2 cellular contexts compared by ENCODE assay signal in the genomic region with DNA sequence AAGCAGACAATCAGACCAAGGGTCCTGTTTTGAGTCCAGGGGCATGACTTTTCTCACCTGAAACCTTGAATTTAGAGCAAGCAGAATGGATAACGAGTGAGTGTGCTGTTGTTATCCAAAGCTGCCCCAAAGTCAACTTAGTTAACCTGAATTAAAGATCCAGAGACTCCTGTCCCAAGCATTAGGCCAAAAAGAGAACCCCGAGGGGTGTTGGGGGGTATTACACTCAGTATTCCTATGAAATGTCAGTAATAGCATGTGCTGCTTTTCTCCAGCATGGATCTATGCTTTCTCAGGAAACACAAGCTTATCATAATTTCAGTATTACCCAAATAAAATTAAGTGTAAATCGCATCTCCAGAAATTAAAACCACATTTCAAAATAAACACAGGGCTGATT.
TF ChIP-seq lines count a peak whose summit lies in the region.

No MANE protein-coding gene starts in this region.

TF ChIP-seq in A549, 52 proteins besides CTCF, POLR2A, EP300 and RAD21:
- TF ChIP-seq CEBPB (IDR thresholded peaks at IDR 0.05) (no peak), EHMT2 (IDR thresholded peaks at IDR 0.05; ENCODE audit: low read depth) (no peak), ESRRA (IDR thresholded peaks at IDR 0.05; ENCODE audit: borderline replicate concordance, low read length) (no peak), HEYL (CRISPR knock-in tag; IDR thresholded peaks at IDR 0.05) (no peak), KDM5A (IDR thresholded peaks at IDR 0.05) (no peak), HOXA7 (CRISPR knock-in tag; IDR thresholded peaks at IDR 0.05) (no peak), NFE2L2 (conservative IDR thresholded peaks at IDR 0.05; ENCODE audit: low read length) (no peak), FOSL2 (IDR thresholded peaks at IDR 0.05) (no peak), FOSL2 (CRISPR knock-in tag; IDR thresholded peaks at IDR 0.05) (no peak), ZC3H11A (IDR thresholded peaks at IDR 0.05) (no peak), EHF (CRISPR knock-in tag; IDR thresholded peaks at IDR 0.05) (no peak), RFX5 (IDR thresholded peaks at IDR 0.05) (no peak)
- TF ChIP-seq, protein P1, sequence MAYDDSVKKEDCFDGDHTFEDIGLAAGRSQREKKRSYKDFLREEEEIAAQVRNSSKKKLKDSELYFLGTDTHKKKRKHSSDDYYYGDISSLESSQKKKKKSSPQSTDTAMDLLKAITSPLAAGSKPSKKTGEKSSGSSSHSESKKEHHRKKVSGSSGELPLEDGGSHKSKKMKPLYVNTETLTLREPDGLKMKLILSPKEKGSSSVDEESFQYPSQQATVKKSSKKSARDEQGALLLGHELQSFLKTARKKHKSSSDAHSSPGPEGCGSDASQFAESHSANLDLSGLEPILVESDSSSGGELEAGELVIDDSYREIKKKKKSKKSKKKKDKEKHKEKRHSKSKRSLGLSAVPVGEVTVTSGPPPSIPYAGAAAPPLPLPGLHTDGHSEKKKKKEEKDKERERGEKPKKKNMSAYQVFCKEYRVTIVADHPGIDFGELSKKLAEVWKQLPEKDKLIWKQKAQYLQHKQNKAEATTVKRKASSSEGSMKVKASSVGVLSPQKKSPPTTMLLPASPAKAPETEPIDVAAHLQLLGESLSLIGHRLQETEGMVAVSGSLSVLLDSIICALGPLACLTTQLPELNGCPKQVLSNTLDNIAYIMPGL (CRISPR knock-in tag; IDR thresholded peaks at IDR 0.05; ENCODE audit: borderline replicate concordance), result no peak
- TF ChIP-seq, protein P2, sequence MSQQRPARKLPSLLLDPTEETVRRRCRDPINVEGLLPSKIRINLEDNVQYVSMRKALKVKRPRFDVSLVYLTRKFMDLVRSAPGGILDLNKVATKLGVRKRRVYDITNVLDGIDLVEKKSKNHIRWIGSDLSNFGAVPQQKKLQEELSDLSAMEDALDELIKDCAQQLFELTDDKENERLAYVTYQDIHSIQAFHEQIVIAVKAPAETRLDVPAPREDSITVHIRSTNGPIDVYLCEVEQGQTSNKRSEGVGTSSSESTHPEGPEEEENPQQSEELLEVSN (IDR thresholded peaks at IDR 0.05; ENCODE audit: borderline replicate concordance, low read depth), result no peak

TF ChIP-seq in PFSK-1, 5 proteins besides CTCF, POLR2A, EP300 and RAD21:
- TF ChIP-seq POLR2AphosphoS5 (IDR thresholded peaks at IDR 0.05; ENCODE audit: low read depth, low read length), result 0 out of 2 replicates have a peak, but pooled peaks have one; percentile 40
- no peak for TF ChIP-seq FOXP2 (optimal IDR thresholded peaks at IDR 0.05; ENCODE audit: borderline replicate concordance, extremely low read depth, extremely low read length, insufficient read depth)
- TF ChIP-seq SIN3A (IDR thresholded peaks at IDR 0.05; ENCODE audit: borderline replicate concordance, insufficient read depth, low read length), result no peak
- no peak for TF ChIP-seq TAF1 (IDR thresholded peaks at IDR 0.05; ENCODE audit: borderline replicate concordance, insufficient read depth, low read length)
- TF ChIP-seq, protein P3, sequence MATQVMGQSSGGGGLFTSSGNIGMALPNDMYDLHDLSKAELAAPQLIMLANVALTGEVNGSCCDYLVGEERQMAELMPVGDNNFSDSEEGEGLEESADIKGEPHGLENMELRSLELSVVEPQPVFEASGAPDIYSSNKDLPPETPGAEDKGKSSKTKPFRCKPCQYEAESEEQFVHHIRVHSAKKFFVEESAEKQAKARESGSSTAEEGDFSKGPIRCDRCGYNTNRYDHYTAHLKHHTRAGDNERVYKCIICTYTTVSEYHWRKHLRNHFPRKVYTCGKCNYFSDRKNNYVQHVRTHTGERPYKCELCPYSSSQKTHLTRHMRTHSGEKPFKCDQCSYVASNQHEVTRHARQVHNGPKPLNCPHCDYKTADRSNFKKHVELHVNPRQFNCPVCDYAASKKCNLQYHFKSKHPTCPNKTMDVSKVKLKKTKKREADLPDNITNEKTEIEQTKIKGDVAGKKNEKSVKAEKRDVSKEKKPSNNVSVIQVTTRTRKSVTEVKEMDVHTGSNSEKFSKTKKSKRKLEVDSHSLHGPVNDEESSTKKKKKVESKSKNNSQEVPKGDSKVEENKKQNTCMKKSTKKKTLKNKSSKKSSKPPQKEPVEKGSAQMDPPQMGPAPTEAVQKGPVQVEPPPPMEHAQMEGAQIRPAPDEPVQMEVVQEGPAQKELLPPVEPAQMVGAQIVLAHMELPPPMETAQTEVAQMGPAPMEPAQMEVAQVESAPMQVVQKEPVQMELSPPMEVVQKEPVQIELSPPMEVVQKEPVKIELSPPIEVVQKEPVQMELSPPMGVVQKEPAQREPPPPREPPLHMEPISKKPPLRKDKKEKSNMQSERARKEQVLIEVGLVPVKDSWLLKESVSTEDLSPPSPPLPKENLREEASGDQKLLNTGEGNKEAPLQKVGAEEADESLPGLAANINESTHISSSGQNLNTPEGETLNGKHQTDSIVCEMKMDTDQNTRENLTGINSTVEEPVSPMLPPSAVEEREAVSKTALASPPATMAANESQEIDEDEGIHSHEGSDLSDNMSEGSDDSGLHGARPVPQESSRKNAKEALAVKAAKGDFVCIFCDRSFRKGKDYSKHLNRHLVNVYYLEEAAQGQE (IDR thresholded peaks at IDR 0.05; ENCODE audit: insufficient read depth in 1 of 2, low read depth in 2 of 2, low read length in 2 of 2), result no peak
